In genomic region chrX:2812161-2812907, GRCh38 we compare ENCODE assay signal across 8 cellular contexts. TPM values are rescaled to one million over a fixed set of nuclear protein-coding genes. Genes with fewer than 3 reads are reported as not detected.
DNase-seq lines count a peak whose midpoint lies in the region; ATAC-seq and TF ChIP-seq lines count a peak whose summit lies in the region.
"Not testable (repeated sequence)": the region's sequence is repeated elsewhere in the genome, so short reads cannot be mapped to it uniquely, and the experiment has no call there.

No MANE protein-coding gene starts in this region.

- H3K27ac Mint-ChIP-seq in activated B cell treated with CpG ODN at 0.5 μM for 24 hours, result not testable (repeated sequence)
- H3K27ac Mint-ChIP-seq in osteocyte (ENCODE audit: unreplicated experiment), result peak overlapping the region; percentile 86

- in situ Hi-C loops in astrocyte of the spinal cord (cut with HindIII; ENCODE audit: low sequenced_read_pairs), result not testable (repeated sequence)

- TF ChIP-seq POLR2A in stomach (IDR thresholded peaks at IDR 0.05), result not testable (repeated sequence)

- H3K9me3 ChIP-seq in stomach, result not testable (repeated sequence)

- ATAC-seq in activated B cell treated with CpG ODN at 0.5 μM for 24 hours (ENCODE audit: low read depth) (peak; percentile 37), Right ventricle myocardium superior (ENCODE audit: poor library complexity) (peak; percentile 69)

- not testable (repeated sequence) for H3K9me3 Mint-ChIP-seq in activated B cell treated with CpG ODN at 0.5 μM for 24 hours; osteocyte (ENCODE audit: unreplicated experiment)

- peaks cover 11% of the 10 kb centered on the region for H3K27me3 Mint-ChIP-seq in activated B cell treated with CpG ODN at 0.5 μM for 24 hours
- not testable (repeated sequence) for H3K27me3 Mint-ChIP-seq in osteocyte (ENCODE audit: unreplicated experiment)

- H3K27me3 ChIP-seq in stomach, result not testable (repeated sequence)

- TF ChIP-seq CTCF in activated B cell treated with CpG ODN at 0.5 μM for 24 hours (IDR thresholded peaks at IDR 0.05), result not testable (repeated sequence)
- TF ChIP-seq CTCF in astrocyte of the spinal cord (IDR thresholded peaks at IDR 0.05; ENCODE audit: low read depth, low read length) (peak; percentile 76), osteocyte (IDR thresholded peaks at IDR 0.05) (peak; percentile 75), stomach (IDR thresholded peaks at IDR 0.05) (peak in 5 of 7 experiments; percentile 24 to 79 (median 54))

- CTCF ChIA-PET in activated B cell treated with CpG ODN at 0.5 μM for 24 hours (lab: Charles Lee), result not testable (repeated sequence)

- H3K36me3 ChIP-seq in stomach, result not testable (repeated sequence)

- not testable (repeated sequence) for H3K36me3 Mint-ChIP-seq in activated B cell treated with CpG ODN at 0.5 μM for 24 hours (ENCODE audit: low read depth); osteocyte (ENCODE audit: unreplicated experiment)

- H3K4me3 ChIP-seq in astrocyte of the spinal cord (ENCODE audit: low read depth, low read length); stomach: not testable (repeated sequence)

- not testable (repeated sequence) for H3K27ac ChIP-seq in stomach

- DNase-seq in DMS53 (lab: John Stamatoyannopoulos, UW) (peak; percentile 44), HCEC 1CT (peak; percentile 1), NCI-H2171 treated with DMSO at 0.1 percent for 48 hours (lab: John Stamatoyannopoulos, UW) (peak; percentile 27), astrocyte of the spinal cord (ENCODE audit: low read depth, low spot score) (peak; percentile 41), stomach (peak; percentile 57)
- DNase-seq in activated B cell treated with CpG ODN at 0.5 μM for 24 hours; Right ventricle myocardium superior; osteocyte (ENCODE audit: extremely low spot score, unreplicated experiment): not testable (repeated sequence)

- H3K4me3 Mint-ChIP-seq in activated B cell treated with CpG ODN at 0.5 μM for 24 hours, result not testable (repeated sequence)
- H3K4me3 Mint-ChIP-seq in osteocyte (ENCODE audit: unreplicated experiment), result peak overlapping the region; percentile 62

- 21 to 42% (median 24%) methylated on average over 10 to 14 of the region's 16 CpGs for WGBS in stomach, 5 donors

- intact Hi-C loops in activated B cell treated with CpG ODN at 0.5 μM for 24 hours (cut with micrococcal nuclease) (loop anchor here (5.0 to 10.0 kb wide), 4 partner anchors 105 to 1568 kb away; partner anchors contain the start of gene CD99), Right ventricle myocardium superior (cut with DNase I) (loop anchor here (5.0 kb wide), 1 partner anchor 170 kb away; no protein-coding TSS in a partner anchor), stomach (cut with DNase I; ENCODE audit: low total_unique reads) (loop anchor here (10.0 kb wide), 1 partner anchor 168 kb away; no protein-coding TSS in a partner anchor)

- POLR2A ChIA-PET in activated B cell treated with CpG ODN at 0.5 μM for 24 hours (lab: Charles Lee), result not testable (repeated sequence)

- not testable (repeated sequence) for TF ChIP-seq EP300 in stomach (IDR thresholded peaks at IDR 0.05)

- not testable (repeated sequence) for H3K4me1 ChIP-seq in stomach

- not testable (repeated sequence) for H3K4me1 Mint-ChIP-seq in activated B cell treated with CpG ODN at 0.5 μM for 24 hours
- peaks cover 16% of the 10 kb centered on the region for H3K4me1 Mint-ChIP-seq in osteocyte (ENCODE audit: unreplicated experiment)

RNA-seq across cellular contexts. Expression of gene GYG2, which starts 16.4 kb away (rescaled TPM):
- total RNA-seq in activated B cell treated with CpG ODN at 0.5 μM for 24 hours (not detected in 2 replicates), Right ventricle myocardium superior (1.3 TPM), osteocyte (9.7 and 11.8 TPM in 2 replicates), stomach (1 to 10 TPM; 5.3 to 6.2 (median 5.8) TPM)
- 1 to 10 TPM; 2.2 to 5.7 (median 5.1) TPM for polyA plus RNA-seq in stomach
